In genomic region chr14:66315098-66315497, GRCh38 we compare ENCODE assay signal across 3 cellular contexts.
TF ChIP-seq lines count a peak whose summit lies in the region.

No MANE protein-coding gene starts in this region.

TF ChIP-seq in GM23338, 12 proteins besides CTCF, POLR2A, EP300 and RAD21 (continues in another document):
- TF ChIP-seq, protein P1, sequence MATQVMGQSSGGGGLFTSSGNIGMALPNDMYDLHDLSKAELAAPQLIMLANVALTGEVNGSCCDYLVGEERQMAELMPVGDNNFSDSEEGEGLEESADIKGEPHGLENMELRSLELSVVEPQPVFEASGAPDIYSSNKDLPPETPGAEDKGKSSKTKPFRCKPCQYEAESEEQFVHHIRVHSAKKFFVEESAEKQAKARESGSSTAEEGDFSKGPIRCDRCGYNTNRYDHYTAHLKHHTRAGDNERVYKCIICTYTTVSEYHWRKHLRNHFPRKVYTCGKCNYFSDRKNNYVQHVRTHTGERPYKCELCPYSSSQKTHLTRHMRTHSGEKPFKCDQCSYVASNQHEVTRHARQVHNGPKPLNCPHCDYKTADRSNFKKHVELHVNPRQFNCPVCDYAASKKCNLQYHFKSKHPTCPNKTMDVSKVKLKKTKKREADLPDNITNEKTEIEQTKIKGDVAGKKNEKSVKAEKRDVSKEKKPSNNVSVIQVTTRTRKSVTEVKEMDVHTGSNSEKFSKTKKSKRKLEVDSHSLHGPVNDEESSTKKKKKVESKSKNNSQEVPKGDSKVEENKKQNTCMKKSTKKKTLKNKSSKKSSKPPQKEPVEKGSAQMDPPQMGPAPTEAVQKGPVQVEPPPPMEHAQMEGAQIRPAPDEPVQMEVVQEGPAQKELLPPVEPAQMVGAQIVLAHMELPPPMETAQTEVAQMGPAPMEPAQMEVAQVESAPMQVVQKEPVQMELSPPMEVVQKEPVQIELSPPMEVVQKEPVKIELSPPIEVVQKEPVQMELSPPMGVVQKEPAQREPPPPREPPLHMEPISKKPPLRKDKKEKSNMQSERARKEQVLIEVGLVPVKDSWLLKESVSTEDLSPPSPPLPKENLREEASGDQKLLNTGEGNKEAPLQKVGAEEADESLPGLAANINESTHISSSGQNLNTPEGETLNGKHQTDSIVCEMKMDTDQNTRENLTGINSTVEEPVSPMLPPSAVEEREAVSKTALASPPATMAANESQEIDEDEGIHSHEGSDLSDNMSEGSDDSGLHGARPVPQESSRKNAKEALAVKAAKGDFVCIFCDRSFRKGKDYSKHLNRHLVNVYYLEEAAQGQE (IDR thresholded peaks at IDR 0.05; ENCODE audit: unreplicated experiment): no peak
- TF ChIP-seq STAT1 (IDR thresholded peaks at IDR 0.05; ENCODE audit: unreplicated experiment) (no peak), JUNB (IDR thresholded peaks at IDR 0.05; ENCODE audit: unreplicated experiment) (no peak), ETS1 (IDR thresholded peaks at IDR 0.05) (no peak), ZNF331 (CRISPR knock-in tag; IDR thresholded peaks at IDR 0.05; ENCODE audit: low read depth) (no peak), POLR2AphosphoS5 (IDR thresholded peaks at IDR 0.05; ENCODE audit: low read depth) (no peak), EZH2phosphoT487 (IDR thresholded peaks at IDR 0.05; ENCODE audit: unreplicated experiment) (no peak), CREB1 (CRISPR knock-in tag; IDR thresholded peaks at IDR 0.05; ENCODE audit: low read depth) (no peak), NANOG (IDR thresholded peaks at IDR 0.05; ENCODE audit: borderline replicate concordance) (no peak), ZNF114 (CRISPR knock-in tag; IDR thresholded peaks at IDR 0.05) (no peak)

TF ChIP-seq in HCT116, 20 proteins besides CTCF, POLR2A, EP300 and RAD21 (continued from another document):
- TF ChIP-seq SIN3A (IDR thresholded peaks at IDR 0.05; ENCODE audit: low read depth): no peak
- no peak for TF ChIP-seq POLR2AphosphoS5 (IDR thresholded peaks at IDR 0.05; ENCODE audit: low read depth, low read length)
TF ChIP-seq in HCT116: peak in this region for 0.

TF ChIP-seq in WTC11, 78 proteins besides CTCF, POLR2A, EP300 and RAD21 (continued from another document):
- TF ChIP-seq, protein P2, sequence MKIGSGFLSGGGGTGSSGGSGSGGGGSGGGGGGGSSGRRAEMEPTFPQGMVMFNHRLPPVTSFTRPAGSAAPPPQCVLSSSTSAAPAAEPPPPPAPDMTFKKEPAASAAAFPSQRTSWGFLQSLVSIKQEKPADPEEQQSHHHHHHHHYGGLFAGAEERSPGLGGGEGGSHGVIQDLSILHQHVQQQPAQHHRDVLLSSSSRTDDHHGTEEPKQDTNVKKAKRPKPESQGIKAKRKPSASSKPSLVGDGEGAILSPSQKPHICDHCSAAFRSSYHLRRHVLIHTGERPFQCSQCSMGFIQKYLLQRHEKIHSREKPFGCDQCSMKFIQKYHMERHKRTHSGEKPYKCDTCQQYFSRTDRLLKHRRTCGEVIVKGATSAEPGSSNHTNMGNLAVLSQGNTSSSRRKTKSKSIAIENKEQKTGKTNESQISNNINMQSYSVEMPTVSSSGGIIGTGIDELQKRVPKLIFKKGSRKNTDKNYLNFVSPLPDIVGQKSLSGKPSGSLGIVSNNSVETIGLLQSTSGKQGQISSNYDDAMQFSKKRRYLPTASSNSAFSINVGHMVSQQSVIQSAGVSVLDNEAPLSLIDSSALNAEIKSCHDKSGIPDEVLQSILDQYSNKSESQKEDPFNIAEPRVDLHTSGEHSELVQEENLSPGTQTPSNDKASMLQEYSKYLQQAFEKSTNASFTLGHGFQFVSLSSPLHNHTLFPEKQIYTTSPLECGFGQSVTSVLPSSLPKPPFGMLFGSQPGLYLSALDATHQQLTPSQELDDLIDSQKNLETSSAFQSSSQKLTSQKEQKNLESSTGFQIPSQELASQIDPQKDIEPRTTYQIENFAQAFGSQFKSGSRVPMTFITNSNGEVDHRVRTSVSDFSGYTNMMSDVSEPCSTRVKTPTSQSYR (CRISPR knock-in tag; IDR thresholded peaks at IDR 0.05): no peak
- TF ChIP-seq NFATC4 (CRISPR knock-in tag; IDR thresholded peaks at IDR 0.05) (no peak), GTF2I (CRISPR knock-in tag; conservative IDR thresholded peaks at IDR 0.05) (no peak), HMGA2 (CRISPR knock-in tag; IDR thresholded peaks at IDR 0.05) (no peak)
TF ChIP-seq in WTC11: peak in this region for 0.
